8 cellular contexts compared by ENCODE assay signal in the genomic region with DNA sequence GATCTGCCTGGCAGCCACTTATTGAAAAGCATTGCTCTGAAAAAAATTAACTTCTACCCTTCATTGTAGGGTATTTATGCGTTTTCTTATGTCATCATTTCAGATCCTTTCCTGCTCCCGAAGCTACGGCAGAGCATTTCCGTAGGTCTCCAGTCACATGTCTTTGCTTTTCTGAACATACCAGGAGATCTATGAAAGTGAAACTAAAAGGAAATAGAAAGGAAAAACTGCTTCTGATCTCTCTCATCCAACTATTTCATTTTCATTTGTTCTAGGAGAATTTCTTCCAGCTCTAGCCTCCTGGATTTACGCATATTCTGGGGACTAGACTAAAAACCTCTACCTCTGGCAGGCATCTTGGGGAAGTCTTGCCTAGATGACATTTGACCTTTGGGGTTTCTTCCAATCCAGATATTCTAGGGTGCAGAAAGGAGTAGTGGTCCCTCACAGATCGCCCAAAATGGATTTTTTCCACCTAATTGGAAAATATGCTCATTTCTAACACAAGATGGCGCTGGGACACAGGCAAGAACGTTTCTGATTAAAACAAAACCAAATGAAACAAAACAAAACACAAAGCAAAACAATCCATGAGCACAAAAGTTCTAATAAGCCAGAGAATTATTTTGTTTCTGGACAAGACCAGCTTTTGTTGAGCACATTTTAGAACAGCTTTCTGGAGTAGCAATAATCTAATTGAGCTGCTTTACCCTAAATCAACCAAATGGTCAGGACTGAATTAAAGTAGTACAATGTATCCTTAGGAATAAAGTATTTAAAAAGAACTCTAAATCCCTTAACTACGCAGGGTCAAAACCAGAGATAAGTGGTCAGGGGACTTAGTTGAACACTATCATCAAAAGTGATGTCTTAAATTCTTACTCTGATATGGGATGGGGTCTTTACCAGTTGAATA. TPM values are rescaled to one million over a fixed set of nuclear protein-coding genes. Genes with fewer than 3 reads are reported as not detected.
DNase-seq lines count a peak whose midpoint lies in the region; ATAC-seq lines count a peak whose summit lies in the region.

No MANE protein-coding gene starts in this region.

- no peaks in the 10 kb centered on the region for H3K79me1 ChIP-seq in trophoblast cell (ENCODE audit: low read length)

- H3K27ac ChIP-seq in trophoblast cell (ENCODE audit: low read depth, low read length), result no peak overlapping the region

- no peak overlapping the region for H2BK5ac ChIP-seq in trophoblast cell (ENCODE audit: low read depth, low read length, poor library complexity)

- no peak overlapping the region for H3K4me3 ChIP-seq in trophoblast cell (ENCODE audit: low read depth, low read length)

- no peaks in the 10 kb centered on the region for H3K9me3 ChIP-seq in trophoblast cell (ENCODE audit: insufficient read depth, low read depth, low read length)

- H2BK12ac ChIP-seq in trophoblast cell (ENCODE audit: low read length), result no peak overlapping the region

- no peak overlapping the region for H3K9ac ChIP-seq in trophoblast cell (ENCODE audit: low read length)

- H3K27ac Mint-ChIP-seq in stimulated activated naive CD8-positive, alpha-beta T cell treated with anti-CD3 and anti-CD28 coated beads, Interleukin-15, amount 100 ng/mL, for 72 hours, result peak overlapping the region in 1 of 2 donors; percentile 59
- H3K27ac Mint-ChIP-seq in activated T-cell treated with anti-CD3 and anti-CD28 coated beads, Interleukin-2, amount 50 U/mL, for 72 hours, result no peak overlapping the region

- no peak overlapping the region for H4K8ac ChIP-seq in trophoblast cell (ENCODE audit: low read depth, low read length)

- peaks cover 6% of the 10 kb centered on the region for H3K4me1 Mint-ChIP-seq in stimulated activated naive CD8-positive, alpha-beta T cell treated with anti-CD3 and anti-CD28 coated beads, Interleukin-15, amount 100 ng/mL, for 72 hours
- peaks cover 7% of the 10 kb centered on the region for H3K4me1 Mint-ChIP-seq in activated T-cell treated with anti-CD3 and anti-CD28 coated beads, Interleukin-2, amount 50 U/mL, for 72 hours (ENCODE audit: low read depth)

- peaks cover 0 to 2% of the 10 kb centered on the region in 2 experiments for H3K4me1 ChIP-seq in trophoblast cell (ENCODE audit: control insufficient read depth in 1 of 2, insufficient read depth in 2 of 2, low read length in 2 of 2)

- no peaks in the 10 kb centered on the region for H3K79me2 ChIP-seq in trophoblast cell (ENCODE audit: control insufficient read depth, insufficient read depth, low read length, poor library complexity)

- no peak overlapping the region for H3K18ac ChIP-seq in trophoblast cell (ENCODE audit: low read length)

- no peak overlapping the region for H2BK120ac ChIP-seq in trophoblast cell (ENCODE audit: insufficient read depth, low read length, poor library complexity)

- no peak overlapping the region for H3K14ac ChIP-seq in trophoblast cell (ENCODE audit: low read length)

- no peaks in the 10 kb centered on the region for H3K27me3 Mint-ChIP-seq in stimulated activated naive CD8-positive, alpha-beta T cell treated with anti-CD3 and anti-CD28 coated beads, Interleukin-15, amount 100 ng/mL, for 72 hours
- H3K27me3 Mint-ChIP-seq in activated T-cell treated with anti-CD3 and anti-CD28 coated beads, Interleukin-2, amount 50 U/mL, for 72 hours (ENCODE audit: low read depth), result no peaks in the 10 kb centered on the region

- H3K4me2 ChIP-seq in trophoblast cell (ENCODE audit: low read length), result no peak overlapping the region

- H3K36me3 Mint-ChIP-seq in activated T-cell treated with anti-CD3 and anti-CD28 coated beads, Interleukin-2, amount 50 U/mL, for 72 hours (ENCODE audit: insufficient read depth in 2 of 2), result no peaks in the 10 kb centered on the region

- no peaks in the 10 kb centered on the region for H3K9me3 Mint-ChIP-seq in stimulated activated naive CD8-positive, alpha-beta T cell treated with anti-CD3 and anti-CD28 coated beads, Interleukin-15, amount 100 ng/mL, for 72 hours
- no peaks in the 10 kb centered on the region for H3K9me3 Mint-ChIP-seq in activated T-cell treated with anti-CD3 and anti-CD28 coated beads, Interleukin-2, amount 50 U/mL, for 72 hours

- H3K4me3 Mint-ChIP-seq in stimulated activated naive CD8-positive, alpha-beta T cell treated with anti-CD3 and anti-CD28 coated beads, Interleukin-15, amount 100 ng/mL, for 72 hours, result peak overlapping the region in 1 of 2 donors; percentile 27
- peak overlapping the region; percentile 13 to 38 for H3K4me3 Mint-ChIP-seq in activated T-cell treated with anti-CD3 and anti-CD28 coated beads, Interleukin-2, amount 50 U/mL, for 72 hours

- no peak overlapping the region for H4K91ac ChIP-seq in trophoblast cell (ENCODE audit: low read depth, low read length)

- no peak overlapping the region for H3K23ac ChIP-seq in trophoblast cell (ENCODE audit: low read length)

- H2AFZ ChIP-seq in trophoblast cell (ENCODE audit: insufficient read depth, low read length, poor library complexity), result no peak overlapping the region

- no peaks in the 10 kb centered on the region for H3K36me3 ChIP-seq in trophoblast cell (ENCODE audit: control insufficient read depth in 1 of 2, insufficient read depth in 2 of 2, low read length in 2 of 2)

- H3K4ac ChIP-seq in trophoblast cell (ENCODE audit: low read depth, low read length), result no peak overlapping the region

- no peak for ATAC-seq in stimulated activated naive CD8-positive, alpha-beta T cell treated with anti-CD3 and anti-CD28 coated beads, Interleukin-15, amount 100 ng/mL, for 72 hours
- ATAC-seq in stimulated activated naive CD8-positive, alpha-beta T cell treated with anti-CD3 and anti-CD28 coated beads, Interleukin-15, Interleukin-2, amounts not matched to agents 100 U/mL and 50 U/mL, for 24 hours, result no peak
- no peak for ATAC-seq in activated T-cell treated with anti-CD3 and anti-CD28 coated beads, Interleukin-2, amount 50 U/mL, for 72 hours (replicated peaks in 1 of 2)
- no peak for ATAC-seq in GM19023 (IDR thresholded peaks at IDR 0.05; ENCODE audit: unreplicated experiment)

- no peaks in the 10 kb centered on the region for H3K27me3 ChIP-seq in trophoblast cell (ENCODE audit: insufficient read depth, low read length)

- no peak overlapping the region for H4K12ac ChIP-seq in trophoblast cell (ENCODE audit: low read depth, low read length)

- WGBS in trophoblast cell (ENCODE audit: extremely low coverage, insufficient coverage, insufficient read length), result no CpG with 5 or more reads among the region's 9 CpGs

- no peak overlapping the region for H2AK5ac ChIP-seq in trophoblast cell (ENCODE audit: low read length)

- peak; percentile 34 to 37 for DNase-seq in stimulated activated naive CD8-positive, alpha-beta T cell treated with anti-CD3 and anti-CD28 coated beads, Interleukin-15, amount 100 ng/mL, for 72 hours
- DNase-seq in stimulated activated naive CD8-positive, alpha-beta T cell treated with anti-CD3 and anti-CD28 coated beads, Interleukin-15, Interleukin-2, amounts not matched to agents 100 U/mL and 50 U/mL, for 24 hours, result no peak
- peak; percentile 23 for DNase-seq in NCI-H1694 (lab: John Stamatoyannopoulos, UW)
- peak; percentile 27 to 46 for DNase-seq in activated T-cell treated with anti-CD3 and anti-CD28 coated beads, Interleukin-2, amount 50 U/mL, for 72 hours
- peak; percentile 26 for DNase-seq in glomerular visceral epithelial cell (ENCODE audit: extremely low spot score)
- DNase-seq in trophoblast cell, result peak; percentile 4 to 77
- DNase-seq in SHP77 (lab: John Stamatoyannopoulos, UW), result no peak

RNA-seq across cellular contexts. Expression of a gene that starts 12.2 kb away (rescaled TPM):
- 10 to 100 TPM; 30.7 to 39.5 TPM for total RNA-seq in activated T-cell treated with anti-CD3 and anti-CD28 coated beads, Interleukin-2, amount 50 U/mL, for 72 hours
- 5.7 and 7.8 TPM in 2 replicates for polyA plus RNA-seq in trophoblast cell (2013)

Comparison
In these comparisons a context has a peak if more than half of its experiments do, and no peak if none do; other contexts are left out.
1. DNase-seq: peak in stimulated activated naive CD8-positive, alpha-beta T cell treated with anti-CD3 and anti-CD28 coated beads, Interleukin-15, amount 100 ng/mL, for 72 hours (2 of 2), NCI-H1694 (single experiment), activated T-cell treated with anti-CD3 and anti-CD28 coated beads, Interleukin-2, amount 50 U/mL, for 72 hours (2 of 2), glomerular visceral epithelial cell (single experiment) and trophoblast cell (2 of 2); none in stimulated activated naive CD8-positive, alpha-beta T cell treated with anti-CD3 and anti-CD28 coated beads, Interleukin-15, Interleukin-2, amounts not matched to agents 100 U/mL and 50 U/mL, for 24 hours (single experiment) and SHP77 (0 of 2).